In the genomic region with DNA sequence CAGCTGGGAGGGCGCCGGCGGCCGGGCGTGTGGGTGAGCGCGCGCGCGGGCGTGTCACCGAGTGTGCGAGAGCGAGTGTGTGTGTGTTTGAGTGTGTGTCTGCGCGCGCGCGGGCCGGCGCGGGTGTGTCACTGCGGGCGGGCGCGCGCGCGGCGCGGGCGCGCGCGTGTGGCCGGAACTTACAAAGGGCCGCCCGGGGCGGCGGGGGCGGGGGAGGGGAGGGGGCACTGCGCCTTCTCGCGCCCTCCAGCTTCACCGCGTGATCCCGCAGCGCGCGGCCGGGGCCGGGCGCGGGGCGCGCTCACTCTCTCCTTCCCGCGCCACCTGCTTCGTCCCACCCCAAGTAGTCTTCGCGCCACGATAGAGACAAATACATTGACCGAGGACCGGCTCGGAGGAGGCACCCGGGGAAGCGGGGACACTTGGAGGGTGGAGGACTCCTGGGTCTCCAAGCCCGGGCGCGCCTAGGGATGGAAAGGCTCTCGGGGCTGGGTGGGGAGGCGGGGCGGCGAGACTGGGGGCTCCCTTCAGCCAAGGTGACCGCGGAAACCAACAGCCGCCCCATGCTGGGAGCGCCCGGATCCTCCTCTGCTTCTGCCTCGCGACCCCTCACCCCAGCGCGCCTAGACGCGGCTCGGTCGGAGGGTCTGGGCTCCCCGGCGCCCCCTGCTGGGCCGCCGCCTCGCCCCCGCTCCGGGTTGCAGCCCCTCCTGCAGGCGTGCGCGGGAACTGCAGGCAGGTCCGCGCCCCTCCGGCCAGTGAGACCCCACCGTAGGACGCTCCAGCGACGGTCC, we compare ENCODE assay signal across 8 cellular contexts. TPM values are rescaled to one million over a fixed set of nuclear protein-coding genes. Genes with fewer than 3 reads are reported as not detected.
DNase-seq lines count a peak whose midpoint lies in the region; ATAC-seq, FAIRE-seq and TF ChIP-seq lines count a peak whose summit lies in the region.

TSS of gene SRCIN1 (minus strand) at position 101 of the 794 bp plus-strand sequence. CDS start 247 bp downstream, outside the sequence.

- no peaks in the 10 kb centered on the region for H3K9me3 Mint-ChIP-seq in activated CD8-positive, alpha-beta T cell treated with anti-CD3 and anti-CD28 coated beads for 36 hours
- H3K9me3 Mint-ChIP-seq in stimulated activated naive CD8-positive, alpha-beta T cell treated with anti-CD3 and anti-CD28 coated beads, Interleukin-15, amount 100 ng/mL, for 72 hours: no peaks in the 10 kb centered on the region

- H2BK15ac ChIP-seq in H1 (ENCODE audit: low read length): peak within 1 kb of the TSS; percentile 81; the same call in 1 of the 2 replicates

- H3K4me3 ChIP-seq in H1 (ENCODE audit: extremely low read depth in 1 of 4, insufficient read depth in 2 of 4, low read depth in 3 of 4, low read length in 4 of 4) (peak within 1 kb of the TSS; percentile 48 to 67 (median 56)), mucosa of rectum (ENCODE audit: low read length in 2 of 2) (peak within 1 kb of the TSS; percentile 64 to 72)

- H3K23ac ChIP-seq in H1 (ENCODE audit: insufficient read length): no peak within 1 kb of the TSS

- H2BK5ac ChIP-seq in H1 (ENCODE audit: low read depth, low read length): peak within 1 kb of the TSS; percentile 74; the same call in 1 of the 2 replicates

- H4K20me1 ChIP-seq in H1 (replicated peaks in 1 of 2; ENCODE audit: control insufficient read depth in 1 of 2, insufficient read depth in 2 of 2, low read length in 2 of 2): peaks cover 2% of the 10 kb centered on the region in 2 experiments

- intact Hi-C loops in activated CD8-positive, alpha-beta T cell treated with anti-CD3 and anti-CD28 coated beads for 36 hours (cut with micrococcal nuclease): no loop called here

- peak; percentile 69 for ATAC-seq in activated CD8-positive, alpha-beta T cell treated with anti-CD3 and anti-CD28 coated beads for 36 hours
- peak; percentile 57 for ATAC-seq in stimulated activated naive CD8-positive, alpha-beta T cell treated with anti-CD3 and anti-CD28 coated beads, Interleukin-15, amount 100 ng/mL, for 72 hours

- peak within 1 kb of the TSS; percentile 39; the same call in 1 of the 2 replicates for H4K8ac ChIP-seq in H1 (ENCODE audit: extremely low read depth, insufficient read depth, low read length)

- no peak for FAIRE-seq in H1 (lab: Jason Lieb, UNC)

- peak in 1 of 2 experiments; percentile 29; a peak in 1 of 3 replicates for TF ChIP-seq POLR2A in H1 (IDR thresholded peaks at IDR 0.05; ENCODE audit: control extremely low read depth in 1 of 2, low read depth in 2 of 2, low read length in 2 of 2)

- CTCF ChIA-PET in activated CD8-positive, alpha-beta T cell treated with anti-CD3 and anti-CD28 coated beads for 36 hours (lab: Charles Lee): interaction anchor here (0.9 to 4.6 kb wide), 14 partner anchors 8 to 171 kb away, joined by 3 to 26 read pairs (median 6); no protein-coding TSS in a partner anchor
- CTCF ChIA-PET in H1 (lab: Charles Lee; ENCODE audit: partially characterized antibody): interaction anchor here (0.8 to 32.0 kb wide), 10 partner anchors 8 to 154 kb away, joined by 3 to 914 read pairs (median 8); partner anchors contain the start of gene EPOP

- H2AK5ac ChIP-seq in H1 (ENCODE audit: low read depth, low read length): no peak within 1 kb of the TSS

- H3K27me3 ChIP-seq in H1 (replicated peaks in 1 of 4; ENCODE audit: control insufficient read depth in 3 of 4, extremely low read depth in 1 of 4, insufficient read depth in 3 of 4, low read length in 3 of 4) (peaks cover 2 to 29% (median 25%) of the 10 kb centered on the region in 4 experiments), mucosa of rectum (ENCODE audit: control insufficient read depth in 2 of 2, insufficient read depth in 2 of 2, low read length in 2 of 2) (peaks cover 17 to 18% of the 10 kb centered on the region in 2 donors)

- peak within 1 kb of the TSS; percentile 75; the same call in 1 of the 2 replicates for H2BK20ac ChIP-seq in H1 (ENCODE audit: low read length)

- H3K79me2 ChIP-seq in H1 (ENCODE audit: control insufficient read depth in 1 of 2, insufficient read depth in 2 of 2, low read length in 2 of 2): peaks cover 0 to 3% of the 10 kb centered on the region in 2 experiments; a peak in 1 of 4 replicates

- H3K79me1 ChIP-seq in H1 (ENCODE audit: low read depth, low read length): 0 out of 2 replicates have a peak, but pooled peaks cover 5% of the 10 kb centered on the region

- H3K4me1 ChIP-seq in H1 (replicated peaks in 1 of 4; ENCODE audit: control insufficient read depth in 3 of 4, insufficient read depth in 4 of 4, low read length in 3 of 4): peaks cover 34 to 59% (median 51%) of the 10 kb centered on the region in 4 experiments
- H3K4me1 ChIP-seq in mucosa of rectum (ENCODE audit: control insufficient read depth in 2 of 2, insufficient read depth in 2 of 2, low read length in 2 of 2): peaks cover 13 to 22% of the 10 kb centered on the region in 2 donors

- H3K56ac ChIP-seq in H1 (replicated peaks; ENCODE audit: insufficient read length, low read depth, low read length): peak within 1 kb of the TSS; percentile 55

- no peak for TF ChIP-seq EP300 in H1 (IDR thresholded peaks at IDR 0.05; ENCODE audit: borderline replicate concordance in 1 of 2, low read depth in 2 of 2, low read length in 2 of 2)

- H3K4ac ChIP-seq in H1 (replicated peaks; ENCODE audit: insufficient read length, low read depth, low read length): peak within 1 kb of the TSS; percentile 40

- DNase-seq in NCI-H187 (lab: John Stamatoyannopoulos, UW) (peak; percentile 47 to 71), NCI-H187 treated with DMSO at 0.1 percent for 48 hours (lab: John Stamatoyannopoulos, UW) (no peak), NCI-H345 (lab: John Stamatoyannopoulos, UW) (peak; percentile 79), H1 (ENCODE audit: low read depth in 1 of 2, low spot score in 2 of 2) (peak in 1 of 2 experiments; percentile 95), NCI-H226 (no peak)
- DNase-seq in activated CD8-positive, alpha-beta T cell treated with anti-CD3 and anti-CD28 coated beads for 36 hours: peak; percentile 75
- peak; percentile 60 to 65 for DNase-seq in stimulated activated naive CD8-positive, alpha-beta T cell treated with anti-CD3 and anti-CD28 coated beads, Interleukin-15, amount 100 ng/mL, for 72 hours

- POLR2A ChIA-PET in activated CD8-positive, alpha-beta T cell treated with anti-CD3 and anti-CD28 coated beads for 36 hours (lab: Charles Lee): interaction anchor here (0.6 kb wide), 1 partner anchor 64 kb away, joined by 3 read pairs; no protein-coding TSS in a partner anchor
- POLR2A ChIA-PET in H1 (lab: Charles Lee; ENCODE audit: partially characterized antibody): interaction anchor here (0.6 to 6.5 kb wide), 14 partner anchors 9 to 103 kb away, joined by 3 to 45 read pairs (median 4); no protein-coding TSS in a partner anchor

- H3K14ac ChIP-seq in H1 (ENCODE audit: insufficient read length): no peak within 1 kb of the TSS

- H3K9ac ChIP-seq in H1 (replicated peaks in 1 of 4; ENCODE audit: extremely low read depth in 1 of 4, low read depth in 3 of 4, low read length in 3 of 4) (peak within 1 kb of the TSS in 3 of 4 experiments; percentile 38 to 54 (median 45); a peak in 4 of 7 replicates), mucosa of rectum (ENCODE audit: low read depth in 1 of 2, low read length in 2 of 2) (peak within 1 kb of the TSS in 1 of 2 donors; percentile 75)

- peaks cover 10% of the 10 kb centered on the region; the same call in 1 of the 2 replicates for H3K23me2 ChIP-seq in H1 (ENCODE audit: low read depth, low read length)

- peaks cover 56% of the 10 kb centered on the region for H3K27me3 Mint-ChIP-seq in activated CD8-positive, alpha-beta T cell treated with anti-CD3 and anti-CD28 coated beads for 36 hours
- peaks cover 100% of the 10 kb centered on the region for H3K27me3 Mint-ChIP-seq in stimulated activated naive CD8-positive, alpha-beta T cell treated with anti-CD3 and anti-CD28 coated beads, Interleukin-15, amount 100 ng/mL, for 72 hours

- peak within 1 kb of the TSS; percentile 84 for H4K91ac ChIP-seq in H1 (replicated peaks; ENCODE audit: insufficient read length, low read length)

- H3K9me3 ChIP-seq in H1 (ENCODE audit: insufficient read depth in 2 of 2, low read depth in 1 of 2, low read length in 1 of 2) (no peaks in the 10 kb centered on the region), mucosa of rectum (ENCODE audit: control insufficient read depth in 2 of 2, low read length in 2 of 2) (no peaks in the 10 kb centered on the region)

- TF ChIP-seq CTCF in activated CD8-positive, alpha-beta T cell treated with anti-CD3 and anti-CD28 coated beads for 36 hours (IDR thresholded peaks at IDR 0.05): peak; percentile 100
- peak; percentile 94 to 100 (median 98) for TF ChIP-seq CTCF in H1 (IDR thresholded peaks at IDR 0.05; ENCODE audit: control extremely low read depth in 1 of 3, insufficient read depth in 1 of 3, low read depth in 1 of 3, low read length in 3 of 3)

- no peak within 1 kb of the TSS for H2AFZ ChIP-seq in H1 (ENCODE audit: low read length)

- no peaks in the 10 kb centered on the region for H3K36me3 Mint-ChIP-seq in activated CD8-positive, alpha-beta T cell treated with anti-CD3 and anti-CD28 coated beads for 36 hours (ENCODE audit: low read depth)

- TF ChIP-seq RAD21 in H1 (IDR thresholded peaks at IDR 0.05 in 1 of 2, conservative IDR thresholded peaks at IDR 0.05 in 1 of 2; ENCODE audit: low read depth in 2 of 2, low read length in 2 of 2): peak; percentile 41 to 71

- H3K18ac ChIP-seq in H1 (ENCODE audit: extremely low read depth, low read length): peak within 1 kb of the TSS; percentile 92

- WGBS in H1 (ENCODE audit: extremely low coverage in 1 of 2, insufficient coverage in 1 of 2, insufficient read length in 1 of 2, insufficient replicate concordance in 2 of 2, low coverage in 1 of 2, low lambda C conversion rate in 2 of 2, missing lambda C conversion rate in 1 of 2), 2 experiments: 1% methylated on average over 19 of the region's 104 CpGs; no CpG with 5 or more reads in 1 of the 2 experiments

- peak within 1 kb of the TSS; percentile 74 to 90 for H3K4me2 ChIP-seq in H1 (ENCODE audit: insufficient read depth in 1 of 2, low read depth in 2 of 2, low read length in 2 of 2)

- H3K27ac ChIP-seq in H1 (ENCODE audit: low read depth, low read length): peak within 1 kb of the TSS; percentile 30; the same call in 1 of the 2 replicates
- H3K27ac ChIP-seq in mucosa of rectum (ENCODE audit: low read depth in 2 of 2, low read length in 2 of 2): peak within 1 kb of the TSS; percentile 56 to 58

- H3K27ac Mint-ChIP-seq in activated CD8-positive, alpha-beta T cell treated with anti-CD3 and anti-CD28 coated beads for 36 hours: no peak within 1 kb of the TSS
- H3K27ac Mint-ChIP-seq in stimulated activated naive CD8-positive, alpha-beta T cell treated with anti-CD3 and anti-CD28 coated beads, Interleukin-15, amount 100 ng/mL, for 72 hours: peak within 1 kb of the TSS in 1 of 2 donors; percentile 74

- peak within 1 kb of the TSS; percentile 37 for H4K5ac ChIP-seq in H1 (ENCODE audit: insufficient read length, low read depth, low read length)

- peak within 1 kb of the TSS; percentile 60; the same call in 1 of the 2 replicates for H2BK12ac ChIP-seq in H1 (ENCODE audit: low read depth, low read length)

- peak within 1 kb of the TSS; percentile 67 for H3K4me3 Mint-ChIP-seq in activated CD8-positive, alpha-beta T cell treated with anti-CD3 and anti-CD28 coated beads for 36 hours
- peak within 1 kb of the TSS; percentile 84 to 87 for H3K4me3 Mint-ChIP-seq in stimulated activated naive CD8-positive, alpha-beta T cell treated with anti-CD3 and anti-CD28 coated beads, Interleukin-15, amount 100 ng/mL, for 72 hours

- H3K4me1 Mint-ChIP-seq in activated CD8-positive, alpha-beta T cell treated with anti-CD3 and anti-CD28 coated beads for 36 hours (ENCODE audit: low read depth): peaks cover 15% of the 10 kb centered on the region
- peaks cover 32% of the 10 kb centered on the region for H3K4me1 Mint-ChIP-seq in stimulated activated naive CD8-positive, alpha-beta T cell treated with anti-CD3 and anti-CD28 coated beads, Interleukin-15, amount 100 ng/mL, for 72 hours

- H3K36me3 ChIP-seq in H1 (ENCODE audit: control insufficient read depth in 2 of 4, insufficient read depth in 4 of 4, low read length in 3 of 4): no peaks in the 10 kb centered on the region
- H3K36me3 ChIP-seq in mucosa of rectum (ENCODE audit: control insufficient read depth in 2 of 2, insufficient read depth in 2 of 2, low read length in 2 of 2): no peaks in the 10 kb centered on the region

- peak within 1 kb of the TSS; percentile 36 for H2BK120ac ChIP-seq in H1 (replicated peaks; ENCODE audit: low read depth, low read length)

RNA-seq across cellular contexts. Expression of gene SRCIN1, which starts in this region (rescaled TPM):
- 1 to 10 TPM in 1 of 2 experiments, under 1 TPM in 1; 0.74 to 1.1 TPM for total RNA-seq in activated CD8-positive, alpha-beta T cell treated with anti-CD3 and anti-CD28 coated beads for 36 hours
- 3.8 and 4.1 TPM in 2 replicates for total RNA-seq in H1 (2021; fragmentation: NEBNext Ultra II Directional; extraction: Animal tissue kit (Norgen Biotek cat#: 25700))
- 2.8 and 4.2 TPM in 2 replicates for polyA plus RNA-seq in H1 (2011; rRNA removed)
- polyA plus RNA-seq in H1 (2011; cell fraction: cytosol; rRNA removed): 2.3 TPM
- 14.3 TPM for polyA plus RNA-seq in H1 (2011; cell fraction: nucleus; rRNA removed)
- 5.2 to 6.7 TPM (median 6.1 TPM) in 4 replicates for polyA plus RNA-seq in H1 (2012, experiment 1 of 2)
- 2.0 TPM for polyA plus RNA-seq in H1 (2012, experiment 2 of 2)
- 1.7 TPM for polyA plus RNA-seq in H1 (2013, experiment 1 of 2)
- 1.3 TPM for polyA plus RNA-seq in H1 (2013, experiment 2 of 2)
- 2.0 and 3.7 TPM in 2 replicates for polyA minus RNA-seq in H1 (2011; rRNA and poly(A)+ RNA removed)
- 5.5 TPM for polyA minus RNA-seq in H1 (2011; cell fraction: cytosol; rRNA and poly(A)+ RNA removed)
- polyA minus RNA-seq in H1 (2011; cell fraction: nucleus; rRNA and poly(A)+ RNA removed): 9.6 TPM

Comparison
In these comparisons a context has a peak if more than half of its experiments do, and no peak if none do; other contexts are left out.
1. DNase-seq: peak in NCI-H187 (2 of 2), NCI-H345 (single experiment), activated CD8-positive, alpha-beta T cell treated with anti-CD3 and anti-CD28 coated beads for 36 hours (single experiment) and stimulated activated naive CD8-positive, alpha-beta T cell treated with anti-CD3 and anti-CD28 coated beads, Interleukin-15, amount 100 ng/mL, for 72 hours (2 of 2); none in NCI-H187 treated with DMSO at 0.1 percent for 48 hours (single experiment) and NCI-H226 (single experiment).